ENCODE assay signal across 15 cellular contexts in the genomic region with DNA sequence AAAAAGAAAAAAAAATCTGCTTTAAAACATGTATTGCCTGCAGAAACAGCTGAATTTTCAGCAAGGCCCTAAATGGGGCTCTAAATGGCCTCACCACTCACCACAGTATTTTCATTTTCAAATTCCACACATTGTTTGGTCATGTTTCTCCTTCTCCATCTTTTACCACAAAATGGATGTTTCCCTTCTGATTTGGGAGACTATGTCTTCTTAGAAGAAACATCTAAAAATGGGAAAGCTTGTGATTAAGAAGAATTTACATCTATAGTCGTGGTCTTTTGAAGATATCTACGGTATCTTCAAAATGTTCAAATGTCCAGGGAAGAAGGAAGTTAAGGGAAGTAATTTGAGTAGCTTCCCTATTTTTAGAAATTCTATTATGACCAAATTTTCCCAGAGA. TPM values are rescaled to one million over a fixed set of nuclear protein-coding genes. Genes with fewer than 3 reads are reported as not detected.
A peak's percentile ranks its signal among the peaks of the same experiment; 100 is the strongest.
DNase-seq lines count a peak whose midpoint lies in the region; ATAC-seq and TF ChIP-seq lines count a peak whose summit lies in the region.
"Had no signal": no experiment of that assay in that cellular context is flagged by ENCODE, and none has a peak within 500 bp of the region (broad histone marks: within the 10 kb centered on the region; RNA-seq: fewer than 3 reads in every experiment).

No MANE protein-coding gene starts in this region.

- ATAC-seq in IMR-90 (ENCODE audit: low read depth): peak; percentile 84
- no peak for ATAC-seq in HG03457 (IDR thresholded peaks at IDR 0.05; ENCODE audit: unreplicated experiment)
- ATAC-seq: activated CD4-positive, CD25-positive, alpha-beta regulatory T cell treated with anti-CD3 and anti-CD28 coated beads, Interleukin-2, amount 50 U/mL, for 24 hours; gastrocnemius medialis had no signal

- no peak for TF ChIP-seq POLR2A in IMR-90 (IDR thresholded peaks at IDR 0.05; ENCODE audit: low read depth, low read length)

- H3K9ac ChIP-seq in IMR-90 (ENCODE audit: low read depth, low read length): no peak overlapping the region; the same call in 1 of the 2 replicates

- no peak overlapping the region; the same call in 2 of the 3 replicates for H2BK15ac ChIP-seq in IMR-90 (ENCODE audit: low read depth, low read length)

- H2BK5ac ChIP-seq in IMR-90 (ENCODE audit: low read depth, low read length, poor library complexity, severe bottlenecking): peak overlapping the region; percentile 92

- H3K27me3 ChIP-seq in IMR-90 (ENCODE audit: control insufficient read depth, insufficient read depth, low read length): no peaks in the 10 kb centered on the region
- H3K27me3 ChIP-seq: BE2C, gastrocnemius medialis had no signal

- no peak overlapping the region for H2AFZ ChIP-seq in IMR-90 (replicated peaks; ENCODE audit: low read length, poor library complexity)

- H3K9me3 ChIP-seq in IMR-90 (ENCODE audit: control insufficient read depth, insufficient read depth, low read length): no peaks in the 10 kb centered on the region
- H3K9me3 ChIP-seq: BE2C, gastrocnemius medialis, prostate gland had no signal

- no peak for TF ChIP-seq RAD21 in IMR-90 (IDR thresholded peaks at IDR 0.05; ENCODE audit: low read length)

- H2BK120ac ChIP-seq in IMR-90 (ENCODE audit: low read depth, low read length): peak overlapping the region; percentile 88; the same call in 1 of the 2 replicates

- H3K4ac ChIP-seq in IMR-90 (ENCODE audit: low read depth, low read length): peak overlapping the region; percentile 6; the same call in 1 of the 2 replicates

- intact Hi-C loops in IMR-90 (cut with micrococcal nuclease): no loop called here

- POLR2A ChIA-PET in IMR-90 (lab: Charles Lee; ENCODE audit: unreplicated experiment): interaction anchor here (0.6 to 2.0 kb wide), 6 partner anchors 9 to 117 kb away, joined by 3 to 6 read pairs (median 4); partner anchors contain the start of genes TUBA1B and TUBA1C

- no peaks in the 10 kb centered on the region for H3K27me3 Mint-ChIP-seq in mesothelial cell of epicardium (ENCODE audit: low read depth)

- H3K4me3 Mint-ChIP-seq in mesothelial cell of epicardium: no peak overlapping the region

- peak overlapping the region; percentile 82; the same call in 1 of the 2 replicates for H3K4me2 ChIP-seq in IMR-90 (ENCODE audit: low read depth, low read length)

- H3K4me1 Mint-ChIP-seq in mesothelial cell of epicardium: peaks cover 7% of the 10 kb centered on the region

- H4K91ac ChIP-seq in IMR-90 (ENCODE audit: insufficient read depth, low read depth, low read length): no peak overlapping the region; the same call in 1 of the 2 replicates

- dilution Hi-C loops in IMR-90 (cut with HindIII; ENCODE audit: low sequenced_read_pairs, unreplicated experiment): no loop called here

- no TSS peak for BruUV-seq in IMR-90 (replicated peaks; lab: Mats Ljungman, UMichigan)

- WGBS in IMR-90 (ENCODE audit: extremely low coverage in 2 of 2, insufficient read length in 1 of 2), 2 experiments: no CpG with 5 or more reads among the region's 2 CpGs

- CTCF ChIA-PET in IMR-90 (lab: Yijun Ruan, JAX): interaction anchor here (0.6 to 1.2 kb wide), 8 partner anchors 8 to 505 kb away, joined by 3 to 6 read pairs (median 4); partner anchors contain the start of gene TUBA1B

- H3K14ac ChIP-seq in IMR-90 (replicated peaks; ENCODE audit: low read depth, low read length): no peak overlapping the region; the same call in 1 of the 2 replicates

- no peak overlapping the region; the same call in 1 of the 2 replicates for H3K23ac ChIP-seq in IMR-90 (ENCODE audit: low read depth, low read length)

- DNase-seq in AG08395 (ENCODE audit: low spot score) (peak; percentile 70), IMR-90 (peak; percentile 82), astrocyte of the hippocampus (ENCODE audit: low read depth, low spot score) (peak; percentile 87), mesothelial cell of epicardium (ENCODE audit: low spot score in 2 of 2, unreplicated experiment in 2 of 2) (no peak), Ammon's horn (ENCODE audit: low spot score) (no peak), HPDE6-E6E7 (ENCODE audit: extremely low spot score) (no peak), DMS114 treated with DMSO at 0.1 percent for 48 hours (lab: John Stamatoyannopoulos, UW; ENCODE audit: unreplicated experiment) (no peak)
- DNase-seq: activated CD8-positive, alpha-beta memory T cell treated with anti-CD3 and anti-CD28 coated beads, Interleukin-2, amount 50 U/mL, for 48 hours; BE2C; gastrocnemius medialis; midbrain; stimulated activated CD8-positive, alpha-beta memory T cell treated with anti-CD3 and anti-CD28 coated beads, Interleukin-4, amount 100 ng/mL, for 48 hours had no signal

- H3K4me1 ChIP-seq in IMR-90 (ENCODE audit: control insufficient read depth, insufficient read depth, low read length): peaks cover 12% of the 10 kb centered on the region
- H3K4me1 ChIP-seq: gastrocnemius medialis, prostate gland had no signal

- peaks cover 3 to 28% of the 10 kb centered on the region in 2 experiments; a peak in 3 of 4 replicates for H3K79me1 ChIP-seq in IMR-90 (ENCODE audit: low read depth in 1 of 2, low read length in 2 of 2)

- no peak overlapping the region for H2AK9ac ChIP-seq in IMR-90 (replicated peaks; ENCODE audit: low read depth, low read length, poor library complexity)

- peak overlapping the region; percentile 82; the same call in 1 of the 2 replicates for H4K5ac ChIP-seq in IMR-90 (ENCODE audit: low read depth, low read length)

- H3K56ac ChIP-seq in IMR-90 (ENCODE audit: extremely low read depth, insufficient read depth, low read length): no peak overlapping the region

- peaks cover 11% of the 10 kb centered on the region for H3K9me1 ChIP-seq in IMR-90 (ENCODE audit: insufficient read depth, low read length)

- H3K9me3 Mint-ChIP-seq in mesothelial cell of epicardium: no peaks in the 10 kb centered on the region

- TF ChIP-seq CTCF in IMR-90 (conservative IDR thresholded peaks at IDR 0.05; ENCODE audit: low read depth, low read length): no peak
- no peak for TF ChIP-seq CTCF in mesothelial cell of epicardium (IDR thresholded peaks at IDR 0.05; ENCODE audit: unreplicated experiment)

- H2BK20ac ChIP-seq in IMR-90 (ENCODE audit: low read depth, low read length): 0 out of 2 replicates have a peak overlapping the region, but pooled peaks have one; percentile 6

- H3K27ac ChIP-seq in IMR-90 (ENCODE audit: insufficient read depth, low read length): peak overlapping the region; percentile 92; the same call in 1 of the 2 replicates
- H3K27ac ChIP-seq: prostate gland had no signal

- peak overlapping the region; percentile 84 for H3K18ac ChIP-seq in IMR-90 (ENCODE audit: low read depth, low read length)

- in situ Hi-C loops in IMR-90 (cut with MboI; ENCODE audit: low sequenced_read_pairs): no loop called here

- no peaks in the 10 kb centered on the region for H3K36me3 ChIP-seq in IMR-90 (ENCODE audit: control insufficient read depth, insufficient read depth, low read length)
- H3K36me3 ChIP-seq: BE2C, gastrocnemius medialis, prostate gland had no signal

- H4K20me1 ChIP-seq in IMR-90 (ENCODE audit: insufficient read depth, low read length): no peaks in the 10 kb centered on the region

- no peak overlapping the region for H2AK5ac ChIP-seq in IMR-90 (ENCODE audit: low read depth, low read length)

- H4K8ac ChIP-seq in IMR-90 (ENCODE audit: low read depth in 2 of 2, low read length in 2 of 2): peak overlapping the region; percentile 48 to 82; a peak in 3 of 4 replicates

- no peaks in the 10 kb centered on the region for H3K36me3 Mint-ChIP-seq in mesothelial cell of epicardium

- H3K27ac Mint-ChIP-seq in mesothelial cell of epicardium: peak overlapping the region; percentile 36

- no peak overlapping the region for H3K4me3 ChIP-seq in IMR-90 (ENCODE audit: insufficient read depth, low read depth, low read length)
- H3K4me3 ChIP-seq: gastrocnemius medialis, prostate gland had no signal

TF ChIP-seq in IMR-90, 13 proteins besides CTCF, POLR2A, EP300 and RAD21 (continues in another document):
- TF ChIP-seq RFX5 (IDR thresholded peaks at IDR 0.05; ENCODE audit: low read depth, low read length): no peak
- TF ChIP-seq RCOR1 (IDR thresholded peaks at IDR 0.05; ENCODE audit: insufficient replicate concordance, low read length): no peak
- TF ChIP-seq NFE2L2 (IDR thresholded peaks at IDR 0.05; ENCODE audit: low read depth, low read length): no peak
- no peak for TF ChIP-seq CHD1 (IDR thresholded peaks at IDR 0.05; ENCODE audit: low read depth, low read length)
- no peak for TF ChIP-seq MXI1 (IDR thresholded peaks at IDR 0.05; ENCODE audit: borderline replicate concordance, low read depth, low read length)
- no peak for TF ChIP-seq ELK1 (IDR thresholded peaks at IDR 0.05; ENCODE audit: borderline replicate concordance, low read depth, low read length)

RNA-seq across cellular contexts. Expression of gene TUBA1C, which starts 20.7 kb away (rescaled TPM):
- total RNA-seq in IMR-90 (2012; rRNA removed): 1,144 and 1,420 TPM in 2 replicates
- 2,555 and 2,715 TPM in 2 replicates for polyA plus RNA-seq in IMR-90 (2012; rRNA removed)
- polyA plus RNA-seq in IMR-90 (2012; cell fraction: cytosol; rRNA removed): 1,691 and 2,161 TPM in 2 replicates
- polyA plus RNA-seq in IMR-90 (2012; cell fraction: nucleus; rRNA removed; ENCODE audit: low replicate concordance): 639 and 1,093 TPM in 2 replicates
- total RNA-seq in mesothelial cell of epicardium: 120 to 123 TPM (median 122 TPM) in 3 replicates

RNA-seq across cellular contexts. Expression of gene PRPH, which starts 50.8 kb away (rescaled TPM):
- total RNA-seq in IMR-90 (2012; rRNA removed): not detected in 2 replicates
- not detected in 2 replicates for polyA plus RNA-seq in IMR-90 (2012; rRNA removed)
- polyA plus RNA-seq in IMR-90 (2012; cell fraction: cytosol; rRNA removed): 0.02 TPM in 1 of 2 replicates, not detected in the other
- 0.29 and 0.49 TPM in 2 replicates for polyA plus RNA-seq in IMR-90 (2012; cell fraction: nucleus; rRNA removed; ENCODE audit: low replicate concordance)
- 0.38 TPM in 1 of 3 replicates, not detected in the others for total RNA-seq in mesothelial cell of epicardium
- total RNA-seq: gastrocnemius medialis had no signal

RNA-seq across cellular contexts. Expression of gene TUBA1A, which starts 55.3 kb away (rescaled TPM):
- total RNA-seq in IMR-90 (2012; rRNA removed) (2,389 and 2,832 TPM in 2 replicates), mesothelial cell of epicardium (343 to 347 TPM (median 343 TPM) in 3 replicates)
- 2,096 and 2,105 TPM in 2 replicates for polyA plus RNA-seq in IMR-90 (2012; rRNA removed)
- polyA plus RNA-seq in IMR-90 (2012; cell fraction: cytosol; rRNA removed): 1,171 and 1,948 TPM in 2 replicates
- 888 and 932 TPM in 2 replicates for polyA plus RNA-seq in IMR-90 (2012; cell fraction: nucleus; rRNA removed; ENCODE audit: low replicate concordance)

Comparison
In these comparisons a context has a peak if more than half of its experiments do, and no peak if none do; other contexts are left out.
1. DNase-seq: peak in AG08395 (single experiment), IMR-90 (single experiment) and astrocyte of the hippocampus (single experiment); none in mesothelial cell of epicardium (0 of 2), Ammon's horn (single experiment), HPDE6-E6E7 (single experiment) and DMS114 treated with DMSO at 0.1 percent for 48 hours (single experiment).